ENCODE assay signal across 28 cellular contexts in the genomic region with DNA sequence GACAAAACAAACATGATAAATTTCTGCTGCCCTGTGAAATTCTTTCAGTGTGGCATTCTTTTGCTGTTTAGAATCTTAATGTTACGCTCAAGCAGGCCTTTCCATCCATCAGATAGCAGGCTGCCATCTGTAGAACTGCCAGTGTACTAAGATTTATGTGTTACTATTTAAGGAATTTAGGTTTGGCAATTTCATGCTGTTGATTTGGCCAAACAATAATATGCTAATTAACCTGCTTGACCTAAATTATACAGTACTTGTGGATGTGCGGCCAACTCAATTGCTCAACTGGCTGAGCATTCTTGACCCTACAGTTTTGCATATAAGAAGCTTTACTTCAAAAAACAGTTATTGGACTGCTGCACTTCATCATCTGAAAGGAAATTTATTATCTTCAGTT.
"Had no signal": no experiment of that assay in that cellular context is flagged by ENCODE, and none has a peak within 500 bp of the region (broad histone marks: within the 10 kb centered on the region; RNA-seq: fewer than 3 reads in every experiment).

No MANE protein-coding gene starts in this region.

- H3K4me1 Mint-ChIP-seq: endodermal cell; immature natural killer cell; memory B cell; natural killer cell; stimulated activated effector memory CD8-positive, alpha-beta T cell treated with anti-CD3 and anti-CD28 coated beads, Interleukin-12 subunit alpha, Interleukin-12 subunit beta, amount 100 ng/mL, for 72 hours had no signal

- H3K27ac ChIP-seq: epithelial cell of prostate, ovary, psoas muscle, sigmoid colon, stomach, thyroid gland, vagina had no signal

- H3K36me3 Mint-ChIP-seq: immature natural killer cell; memory B cell; natural killer cell; stimulated activated effector memory CD8-positive, alpha-beta T cell treated with anti-CD3 and anti-CD28 coated beads, Interleukin-12 subunit alpha, Interleukin-12 subunit beta, amount 100 ng/mL, for 72 hours had no signal

- H3K4me1 ChIP-seq: psoas muscle, sigmoid colon, stomach, thyroid gland, vagina had no signal

- H3K4me3 Mint-ChIP-seq: dendritic cell treated with granulocyte-macrophage colony-stimulating factor and Interleukin-4, amounts not matched to agents 40 ng/mL and 50 ng/mL, for 4 days; endodermal cell; immature natural killer cell; memory B cell; natural killer cell; stimulated activated effector memory CD8-positive, alpha-beta T cell treated with anti-CD3 and anti-CD28 coated beads, Interleukin-12 subunit alpha, Interleukin-12 subunit beta, amount 100 ng/mL, for 72 hours had no signal

- H3K27me3 Mint-ChIP-seq: dendritic cell treated with granulocyte-macrophage colony-stimulating factor and Interleukin-4, amounts not matched to agents 40 ng/mL and 50 ng/mL, for 4 days; memory B cell had no signal

- H3K27ac Mint-ChIP-seq: dendritic cell treated with granulocyte-macrophage colony-stimulating factor and Interleukin-4, amounts not matched to agents 40 ng/mL and 50 ng/mL, for 4 days; endodermal cell; immature natural killer cell; memory B cell; natural killer cell; stimulated activated effector memory CD8-positive, alpha-beta T cell treated with anti-CD3 and anti-CD28 coated beads, Interleukin-12 subunit alpha, Interleukin-12 subunit beta, amount 100 ng/mL, for 72 hours had no signal

- DNase-seq: effector CD8-positive, alpha-beta T cell; endodermal cell; foreskin melanocyte; hypothalamus; immature natural killer cell; islet precursor cell; kidney glomerular epithelial cell; left colon; natural killer cell; occipital lobe; ovary; posterior cingulate gyrus; psoas muscle; right cardiac atrium; sigmoid colon; stimulated activated CD4-positive, alpha-beta T cell treated with anti-CD3 and anti-CD28 coated beads, Interleukin-2, amount 100 ng/mL, for 24 hours; stimulated activated CD4-positive, alpha-beta T cell treated with anti-CD3 and anti-CD28 coated beads, Interleukin-4, amount 100 ng/mL, for 24 hours; stimulated activated naive CD4-positive, alpha-beta T cell treated with Interleukin-2 at 50 U/mL for 16 hours; stomach; thyroid gland; trophoblast cell had no signal

- H3K36me3 ChIP-seq: ovary, sigmoid colon, stomach, thyroid gland, vagina had no signal

- H3K4me3 ChIP-seq: lung, ovary, psoas muscle, sigmoid colon, stomach, thyroid gland, vagina had no signal

- ATAC-seq: esophagus mucosa; left colon; natural killer cell; psoas muscle; right cardiac atrium; stimulated activated effector memory CD8-positive, alpha-beta T cell treated with anti-CD3 and anti-CD28 coated beads, Interleukin-12 subunit alpha, Interleukin-12 subunit beta, amount 100 ng/mL, for 72 hours had no signal

- H3K27me3 ChIP-seq: ovary, sigmoid colon, stomach, thyroid gland, vagina had no signal
